In the genomic region with DNA sequence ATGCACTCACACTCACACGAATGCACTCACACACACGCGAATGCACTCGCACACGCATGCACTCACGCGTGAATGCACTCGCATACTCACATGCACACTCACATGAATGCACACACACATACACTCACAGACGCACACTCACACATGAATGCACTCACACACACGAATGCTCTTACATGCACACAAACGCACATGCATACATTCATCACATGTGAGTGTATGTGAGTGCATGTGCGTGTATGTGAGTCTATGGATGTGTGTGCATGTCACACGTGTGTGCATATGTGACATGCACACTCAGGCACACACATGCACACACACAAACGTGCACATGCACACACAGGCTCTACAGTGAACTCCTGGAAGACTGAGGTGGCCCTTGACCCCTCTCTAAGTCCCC, we compare ENCODE assay signal across 22 cellular contexts.
DNase-seq lines count a peak whose midpoint lies in the region; ATAC-seq and TF ChIP-seq lines count a peak whose summit lies in the region.
"Had no signal": no experiment of that assay in that cellular context is flagged by ENCODE, and none has a peak within 500 bp of the region (broad histone marks: within the 10 kb centered on the region; RNA-seq: fewer than 3 reads in every experiment).

No MANE protein-coding gene starts in this region.

- ATAC-seq in WTC11 (no peak), sciatic nerve (no peak), HG02588 (IDR thresholded peaks at IDR 0.05; ENCODE audit: unreplicated experiment) (no peak), HG03457 (IDR thresholded peaks at IDR 0.05; ENCODE audit: unreplicated experiment) (no peak)
- no peak for ATAC-seq in CD4-positive, alpha-beta T cell (ENCODE audit: poor library complexity)
- ATAC-seq: CD8-positive, alpha-beta T cell had no signal

- peaks cover 25% of the 10 kb centered on the region for H3K9me3 Mint-ChIP-seq in WTC11
- H3K9me3 Mint-ChIP-seq in endothelial cell (ENCODE audit: unreplicated experiment), result peaks cover 15% of the 10 kb centered on the region
- peaks cover 41% of the 10 kb centered on the region for H3K9me3 Mint-ChIP-seq in nephron progenitor cell
- H3K9me3 Mint-ChIP-seq in CD4-positive, alpha-beta T cell, result peaks cover 4% of the 10 kb centered on the region

- H3K36me3 Mint-ChIP-seq in WTC11 (peaks cover 26% of the 10 kb centered on the region), endothelial cell (ENCODE audit: low read depth, unreplicated experiment) (peaks cover 11% of the 10 kb centered on the region), nephron progenitor cell (ENCODE audit: low read depth) (peaks cover 28% of the 10 kb centered on the region)
- no peaks in the 10 kb centered on the region for H3K36me3 Mint-ChIP-seq in CD4-positive, alpha-beta T cell (ENCODE audit: low read depth)
- H3K36me3 Mint-ChIP-seq: CD8-positive, alpha-beta T cell had no signal

- POLR2A ChIA-PET in WTC11 (lab: Charles Lee), result no interaction called here
- POLR2A ChIA-PET in CD4-positive, alpha-beta T cell (lab: Charles Lee), result no interaction called here

- H3K27ac Mint-ChIP-seq in WTC11 (peak overlapping the region; percentile 6; the same call in 1 of the 2 replicates), endothelial cell (ENCODE audit: unreplicated experiment) (peak overlapping the region; percentile 1), nephron progenitor cell (peak overlapping the region; percentile 2)
- no peak overlapping the region for H3K27ac Mint-ChIP-seq in CD4-positive, alpha-beta T cell
- H3K27ac Mint-ChIP-seq: CD8-positive, alpha-beta T cell had no signal

- no peaks in the 10 kb centered on the region for H3K27me3 ChIP-seq in CD4-positive, alpha-beta T cell (ENCODE audit: control insufficient read depth, insufficient read depth, low read length)
- H3K27me3 ChIP-seq: MG63 had no signal

- no peaks in the 10 kb centered on the region for H3K9me3 ChIP-seq in CD4-positive, alpha-beta T cell (ENCODE audit: control insufficient read depth, low read length)
- H3K9me3 ChIP-seq: MG63 had no signal

- DNase-seq in WTC11 (ENCODE audit: low spot score) (no peak), endothelial cell (ENCODE audit: low spot score) (no peak), nephron progenitor cell (no peak), sciatic nerve (ENCODE audit: low spot score) (peak; percentile 19)
- no peak for DNase-seq in CD4-positive, alpha-beta T cell
- DNase-seq: C1 segment of cervical spinal cord; CD8-positive, alpha-beta T cell; DMS 273 treated with DMSO at 0.1 percent for 48 hours; DMS79; EL; GDM1; KG1; MG63; NCI-H2029; NCI-H446 treated with DMSO at 0.1 percent for 48 hours; NCI-H526; NCI-H82; NK-92 treated with Interleukin-12 subunit alpha and Interleukin-12 subunit beta, amount 100 ng/mL, for 24 hours; PC-9; SHP77 had no signal

- H3K4me3 Mint-ChIP-seq in WTC11 (no peak overlapping the region), endothelial cell (ENCODE audit: unreplicated experiment) (peak overlapping the region; percentile 49), nephron progenitor cell (no peak overlapping the region)
- no peak overlapping the region for H3K4me3 Mint-ChIP-seq in CD4-positive, alpha-beta T cell
- H3K4me3 Mint-ChIP-seq: CD8-positive, alpha-beta T cell had no signal

- CTCF ChIA-PET in WTC11 (lab: Charles Lee), result no interaction called here
- CTCF ChIA-PET in CD4-positive, alpha-beta T cell (lab: Charles Lee), result no interaction called here

- H3K27me3 Mint-ChIP-seq in WTC11 (ENCODE audit: low read depth) (peaks cover 5% of the 10 kb centered on the region), endothelial cell (ENCODE audit: unreplicated experiment) (peaks cover 22% of the 10 kb centered on the region), nephron progenitor cell (ENCODE audit: low read depth, poor library complexity) (no peaks in the 10 kb centered on the region)
- no peaks in the 10 kb centered on the region for H3K27me3 Mint-ChIP-seq in CD4-positive, alpha-beta T cell

- peaks cover 20% of the 10 kb centered on the region for H3K4me1 Mint-ChIP-seq in WTC11
- H3K4me1 Mint-ChIP-seq in endothelial cell (ENCODE audit: unreplicated experiment), result no peaks in the 10 kb centered on the region
- H3K4me1 Mint-ChIP-seq in nephron progenitor cell, result peaks cover 43% of the 10 kb centered on the region
- H3K4me1 Mint-ChIP-seq in CD4-positive, alpha-beta T cell (ENCODE audit: low read depth), result no peaks in the 10 kb centered on the region

- no peak overlapping the region for H3K27ac ChIP-seq in CD4-positive, alpha-beta T cell (ENCODE audit: low read depth, low read length)
- H3K27ac ChIP-seq: PC-9 had no signal

- TF ChIP-seq CTCF in WTC11 (IDR thresholded peaks at IDR 0.05) (no peak), endothelial cell (IDR thresholded peaks at IDR 0.05; ENCODE audit: unreplicated experiment) (no peak), nephron progenitor cell (IDR thresholded peaks at IDR 0.05) (no peak)
- no peak for TF ChIP-seq CTCF in CD4-positive, alpha-beta T cell (IDR thresholded peaks at IDR 0.05)

- intact Hi-C loops in sciatic nerve (cut with DNase I), result no loop called here
- intact Hi-C loops in CD4-positive, alpha-beta T cell (cut with DNase I, micrococcal nuclease), result no loop called here

TF ChIP-seq in WTC11, 78 proteins besides CTCF, POLR2A, EP300 and RAD21 (continues in another document):
- TF ChIP-seq E2F1 (CRISPR knock-in tag; IDR thresholded peaks at IDR 0.05), result no peak
- no peak for TF ChIP-seq FOXP1 (CRISPR knock-in tag; IDR thresholded peaks at IDR 0.05; ENCODE audit: borderline replicate concordance)
- TF ChIP-seq, protein P1, sequence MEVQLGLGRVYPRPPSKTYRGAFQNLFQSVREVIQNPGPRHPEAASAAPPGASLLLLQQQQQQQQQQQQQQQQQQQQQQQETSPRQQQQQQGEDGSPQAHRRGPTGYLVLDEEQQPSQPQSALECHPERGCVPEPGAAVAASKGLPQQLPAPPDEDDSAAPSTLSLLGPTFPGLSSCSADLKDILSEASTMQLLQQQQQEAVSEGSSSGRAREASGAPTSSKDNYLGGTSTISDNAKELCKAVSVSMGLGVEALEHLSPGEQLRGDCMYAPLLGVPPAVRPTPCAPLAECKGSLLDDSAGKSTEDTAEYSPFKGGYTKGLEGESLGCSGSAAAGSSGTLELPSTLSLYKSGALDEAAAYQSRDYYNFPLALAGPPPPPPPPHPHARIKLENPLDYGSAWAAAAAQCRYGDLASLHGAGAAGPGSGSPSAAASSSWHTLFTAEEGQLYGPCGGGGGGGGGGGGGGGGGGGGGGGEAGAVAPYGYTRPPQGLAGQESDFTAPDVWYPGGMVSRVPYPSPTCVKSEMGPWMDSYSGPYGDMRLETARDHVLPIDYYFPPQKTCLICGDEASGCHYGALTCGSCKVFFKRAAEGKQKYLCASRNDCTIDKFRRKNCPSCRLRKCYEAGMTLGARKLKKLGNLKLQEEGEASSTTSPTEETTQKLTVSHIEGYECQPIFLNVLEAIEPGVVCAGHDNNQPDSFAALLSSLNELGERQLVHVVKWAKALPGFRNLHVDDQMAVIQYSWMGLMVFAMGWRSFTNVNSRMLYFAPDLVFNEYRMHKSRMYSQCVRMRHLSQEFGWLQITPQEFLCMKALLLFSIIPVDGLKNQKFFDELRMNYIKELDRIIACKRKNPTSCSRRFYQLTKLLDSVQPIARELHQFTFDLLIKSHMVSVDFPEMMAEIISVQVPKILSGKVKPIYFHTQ (CRISPR knock-in tag; IDR thresholded peaks at IDR 0.05), result no peak
- no peak for TF ChIP-seq EMX1 (CRISPR knock-in tag; IDR thresholded peaks at IDR 0.05)
- no peak for TF ChIP-seq TEAD1 (CRISPR knock-in tag; IDR thresholded peaks at IDR 0.05)
- no peak for TF ChIP-seq ESRRA (CRISPR knock-in tag; IDR thresholded peaks at IDR 0.05; ENCODE audit: borderline replicate concordance)
- TF ChIP-seq, protein P2, sequence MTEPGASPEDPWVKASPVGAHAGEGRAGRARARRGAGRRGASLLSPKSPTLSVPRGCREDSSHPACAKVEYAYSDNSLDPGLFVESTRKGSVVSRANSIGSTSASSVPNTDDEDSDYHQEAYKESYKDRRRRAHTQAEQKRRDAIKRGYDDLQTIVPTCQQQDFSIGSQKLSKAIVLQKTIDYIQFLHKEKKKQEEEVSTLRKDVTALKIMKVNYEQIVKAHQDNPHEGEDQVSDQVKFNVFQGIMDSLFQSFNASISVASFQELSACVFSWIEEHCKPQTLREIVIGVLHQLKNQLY (CRISPR knock-in tag; IDR thresholded peaks at IDR 0.05), result no peak
- no peak for TF ChIP-seq CREM (CRISPR knock-in tag; IDR thresholded peaks at IDR 0.05)
- TF ChIP-seq NR1H2 (CRISPR knock-in tag; IDR thresholded peaks at IDR 0.05), result no peak
- TF ChIP-seq SP1 (CRISPR knock-in tag; conservative IDR thresholded peaks at IDR 0.05), result no peak
- TF ChIP-seq, protein P3, sequence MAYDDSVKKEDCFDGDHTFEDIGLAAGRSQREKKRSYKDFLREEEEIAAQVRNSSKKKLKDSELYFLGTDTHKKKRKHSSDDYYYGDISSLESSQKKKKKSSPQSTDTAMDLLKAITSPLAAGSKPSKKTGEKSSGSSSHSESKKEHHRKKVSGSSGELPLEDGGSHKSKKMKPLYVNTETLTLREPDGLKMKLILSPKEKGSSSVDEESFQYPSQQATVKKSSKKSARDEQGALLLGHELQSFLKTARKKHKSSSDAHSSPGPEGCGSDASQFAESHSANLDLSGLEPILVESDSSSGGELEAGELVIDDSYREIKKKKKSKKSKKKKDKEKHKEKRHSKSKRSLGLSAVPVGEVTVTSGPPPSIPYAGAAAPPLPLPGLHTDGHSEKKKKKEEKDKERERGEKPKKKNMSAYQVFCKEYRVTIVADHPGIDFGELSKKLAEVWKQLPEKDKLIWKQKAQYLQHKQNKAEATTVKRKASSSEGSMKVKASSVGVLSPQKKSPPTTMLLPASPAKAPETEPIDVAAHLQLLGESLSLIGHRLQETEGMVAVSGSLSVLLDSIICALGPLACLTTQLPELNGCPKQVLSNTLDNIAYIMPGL (CRISPR knock-in tag; IDR thresholded peaks at IDR 0.05), result no peak
